Comparison of ENCODE assay signal across 16 cellular contexts in genomic region chr4:111780965-111781364, GRCh38.
"Had no signal": no experiment of that assay in that cellular context is flagged by ENCODE, and none has a peak within 500 bp of the region (broad histone marks: within the 10 kb centered on the region; RNA-seq: fewer than 3 reads in every experiment).

No MANE protein-coding gene starts in this region.

- H3K27ac ChIP-seq: Peyer's patch, SJCRH30 had no signal

- H3K36me3 ChIP-seq: Peyer's patch, SJCRH30 had no signal

- H3K4me3 ChIP-seq: Peyer's patch, SJCRH30 had no signal

- H3K9me3 ChIP-seq: Peyer's patch, SJCRH30 had no signal

- H3K4me1 ChIP-seq: Peyer's patch, SJCRH30 had no signal

- H3K27me3 ChIP-seq: Peyer's patch, SJCRH30 had no signal

- DNase-seq: MM.1S, NCI-H1105, NCI-H1417, NCI-H1436 treated with DMSO at 0.1 percent for 48 hours, NCI-H1694, NCI-H187 treated with DMSO at 0.1 percent for 48 hours, NCI-H2029 treated with DMSO at 0.1 percent for 48 hours, NCI-H2107, NCI-H446, NCI-H510A, NCI-H524 treated with DMSO at 0.1 percent for 48 hours, NCI-H774, Peyer's patch, SHP77 treated with DMSO at 0.1 percent for 48 hours, SJCRH30 had no signal

- ATAC-seq: Right ventricle myocardium inferior had no signal
